8 cellular contexts compared by ENCODE assay signal in genomic region chr18:46917808-46918600, GRCh38. TPM values are rescaled to one million over a fixed set of nuclear protein-coding genes. Genes with fewer than 3 reads are reported as not detected.
DNase-seq lines count a peak whose midpoint lies in the region; ATAC-seq, FAIRE-seq and TF ChIP-seq lines count a peak whose summit lies in the region.

No MANE protein-coding gene starts in this region.

- no peak for TF ChIP-seq CTCF in D721Med (IDR thresholded peaks at IDR 0.05; ENCODE audit: insufficient read depth, missing control alignments)
- no peak for TF ChIP-seq CTCF in gastroesophageal sphincter (IDR thresholded peaks at IDR 0.05)
- no peak for TF ChIP-seq CTCF in pancreas (IDR thresholded peaks at IDR 0.05)

- H3K4me1 ChIP-seq in gastroesophageal sphincter (peaks cover 0 to 40% (median 5%) of the 10 kb centered on the region in 3 donors), pancreas (peaks cover 3 to 9% (median 8%) of the 10 kb centered on the region in 3 donors)

- 39 to 45% methylated on average over 13 to 18 of the region's 33 CpGs for WGBS in gastroesophageal sphincter (ENCODE audit: low coverage in 1 of 2), 2 donors
- 37 to 43% methylated on average over 33 of the region's 33 CpGs for WGBS in pancreas, 2 donors

- no peak for FAIRE-seq in D721Med (lab: Jason Lieb, UNC)
- no peak for FAIRE-seq in pancreas (lab: Jason Lieb, UNC)

- intact Hi-C loops in activated T-helper 1 cell treated with anti-CD3 and anti-CD28 coated beads, Interleukin-12 subunit alpha, Interleukin-12 subunit beta, Interleukin-2, Interleukin-4 antibody, amounts not matched to agents 30 ng/mL and 10 ng/mL and 1 ng/mL, durations not matched to agents 14 hours and 24 hours and 36 hours (cut with micrococcal nuclease), result loop anchor here (1.0 to 10.0 kb wide), 8 partner anchors 27 to 1494 kb away; partner anchors contain the start of genes ATP5F1A, IER3IP1 and ST8SIA5
- intact Hi-C loops in pancreas (cut with DNase I), result no loop called here

- H3K27ac ChIP-seq in gastroesophageal sphincter, result peak overlapping the region; percentile 36 to 94 (median 90)
- H3K27ac ChIP-seq in pancreas, result peak overlapping the region; percentile 57 to 79 (median 77)

- H3K36me3 ChIP-seq in gastroesophageal sphincter (no peaks in the 10 kb centered on the region), pancreas (no peaks in the 10 kb centered on the region)

- no peak for TF ChIP-seq POLR2A in gastroesophageal sphincter (IDR thresholded peaks at IDR 0.05)

- TF ChIP-seq EP300 in gastroesophageal sphincter (IDR thresholded peaks at IDR 0.05), result no peak

- H3K4me3 Mint-ChIP-seq in activated T-helper 1 cell treated with anti-CD3 and anti-CD28 coated beads, Interleukin-12 subunit alpha, Interleukin-12 subunit beta, Interleukin-2, Interleukin-4 antibody, amounts not matched to agents 30 ng/mL and 10 ng/mL and 1 ng/mL, durations not matched to agents 14 hours and 24 hours and 36 hours, result peak overlapping the region; percentile 74

- H3K9me3 ChIP-seq in gastroesophageal sphincter, result no peaks in the 10 kb centered on the region
- H3K9me3 ChIP-seq in pancreas, result no peaks in the 10 kb centered on the region

- peak; percentile 14 for ATAC-seq in GM19452 (IDR thresholded peaks at IDR 0.05; ENCODE audit: unreplicated experiment)
- ATAC-seq in gastroesophageal sphincter, result peak; percentile 32
- peak; percentile 10 to 33 (median 27) for ATAC-seq in pancreas
- ATAC-seq in GM18520 (IDR thresholded peaks at IDR 0.05; ENCODE audit: unreplicated experiment), result no peak

- DNase-seq in D721Med (ENCODE audit: insufficient read length, low spot score) (peak; percentile 34), pancreas (peak in 3 of 6 donors; percentile 5 to 31 (median 25)), NCI-H1417 treated with DMSO at 0.1 percent for 48 hours (lab: John Stamatoyannopoulos, UW) (no peak)
- no peak for DNase-seq in Jurkat, Clone E6-1 (ENCODE audit: low read depth, low spot score)
- DNase-seq in activated T-helper 1 cell treated with anti-CD3 and anti-CD28 coated beads, Interleukin-12 subunit alpha, Interleukin-12 subunit beta, Interleukin-2, Interleukin-4 antibody, amounts not matched to agents 30 ng/mL and 10 ng/mL and 1 ng/mL, durations not matched to agents 14 hours and 24 hours and 36 hours (ENCODE audit: low spot score), result peak; percentile 5

- peaks cover 46% of the 10 kb centered on the region for H3K4me1 Mint-ChIP-seq in activated T-helper 1 cell treated with anti-CD3 and anti-CD28 coated beads, Interleukin-12 subunit alpha, Interleukin-12 subunit beta, Interleukin-2, Interleukin-4 antibody, amounts not matched to agents 30 ng/mL and 10 ng/mL and 1 ng/mL, durations not matched to agents 14 hours and 24 hours and 36 hours (ENCODE audit: low read depth)

- H3K27me3 ChIP-seq in gastroesophageal sphincter (no peaks in the 10 kb centered on the region), pancreas (no peaks in the 10 kb centered on the region)

- H3K27ac Mint-ChIP-seq in activated T-helper 1 cell treated with anti-CD3 and anti-CD28 coated beads, Interleukin-12 subunit alpha, Interleukin-12 subunit beta, Interleukin-2, Interleukin-4 antibody, amounts not matched to agents 30 ng/mL and 10 ng/mL and 1 ng/mL, durations not matched to agents 14 hours and 24 hours and 36 hours, result peak overlapping the region; percentile 80

- H3K27me3 Mint-ChIP-seq in activated T-helper 1 cell treated with anti-CD3 and anti-CD28 coated beads, Interleukin-12 subunit alpha, Interleukin-12 subunit beta, Interleukin-2, Interleukin-4 antibody, amounts not matched to agents 30 ng/mL and 10 ng/mL and 1 ng/mL, durations not matched to agents 14 hours and 24 hours and 36 hours (ENCODE audit: insufficient read depth), result peaks cover 5% of the 10 kb centered on the region

- peak overlapping the region; percentile 69 for H3K4me3 ChIP-seq in Jurkat, Clone E6-1 (ENCODE audit: low read length)
- H3K4me3 ChIP-seq in gastroesophageal sphincter (peak overlapping the region; percentile 48 to 88), pancreas (peak overlapping the region; percentile 70 to 87 (median 76))

- H3K36me3 Mint-ChIP-seq in activated T-helper 1 cell treated with anti-CD3 and anti-CD28 coated beads, Interleukin-12 subunit alpha, Interleukin-12 subunit beta, Interleukin-2, Interleukin-4 antibody, amounts not matched to agents 30 ng/mL and 10 ng/mL and 1 ng/mL, durations not matched to agents 14 hours and 24 hours and 36 hours (ENCODE audit: low read depth), result peaks cover 2% of the 10 kb centered on the region

- no peaks in the 10 kb centered on the region for H3K9me3 Mint-ChIP-seq in activated T-helper 1 cell treated with anti-CD3 and anti-CD28 coated beads, Interleukin-12 subunit alpha, Interleukin-12 subunit beta, Interleukin-2, Interleukin-4 antibody, amounts not matched to agents 30 ng/mL and 10 ng/mL and 1 ng/mL, durations not matched to agents 14 hours and 24 hours and 36 hours

RNA-seq across cellular contexts. Expression of gene KATNAL2, which starts 0.6 kb away (rescaled TPM):
- 5.3 TPM for polyA plus RNA-seq in Jurkat, Clone E6-1 (2012; ENCODE audit: insufficient read depth, insufficient read length)
- 0.26 and 0.27 TPM in 2 replicates for total RNA-seq in activated T-helper 1 cell treated with anti-CD3 and anti-CD28 coated beads, Interleukin-12 subunit alpha, Interleukin-12 subunit beta, Interleukin-2, Interleukin-4 antibody, amounts not matched to agents 30 ng/mL and 10 ng/mL and 1 ng/mL, durations not matched to agents 14 hours and 24 hours and 36 hours
- total RNA-seq in gastroesophageal sphincter (1 to 10 TPM in 3 of 4 donors, under 1 TPM in 1; 0.89 to 4.1 (median 3.3) TPM), pancreas (1 to 10 TPM in 5 of 6 donors, under 1 TPM in 1; 0.97 to 1.8 (median 1.5) TPM)
- 1 to 10 TPM; 1.9 to 3.8 TPM for polyA plus RNA-seq in pancreas

RNA-seq across cellular contexts. Expression of gene PIAS2, which starts 0.7 kb away (rescaled TPM):
- 23.8 TPM for polyA plus RNA-seq in Jurkat, Clone E6-1 (2012; ENCODE audit: insufficient read depth, insufficient read length)
- 28.5 and 28.7 TPM in 2 replicates for total RNA-seq in activated T-helper 1 cell treated with anti-CD3 and anti-CD28 coated beads, Interleukin-12 subunit alpha, Interleukin-12 subunit beta, Interleukin-2, Interleukin-4 antibody, amounts not matched to agents 30 ng/mL and 10 ng/mL and 1 ng/mL, durations not matched to agents 14 hours and 24 hours and 36 hours
- 10 to 100 TPM; 26.4 to 31.0 (median 28.1) TPM for total RNA-seq in gastroesophageal sphincter
- 10 to 100 TPM in 5 of 6 donors, 1 to 10 TPM in 1; 9.9 to 17.6 (median 12.9) TPM for total RNA-seq in pancreas
- polyA plus RNA-seq in pancreas, result 1 to 10 TPM; 2.8 to 3.5 TPM

Comparison
In these comparisons a context has a peak if more than half of its experiments do, and no peak if none do; other contexts are left out.
1. DNase-seq: peak in D721Med (single experiment) and activated T-helper 1 cell treated with anti-CD3 and anti-CD28 coated beads, Interleukin-12 subunit alpha, Interleukin-12 subunit beta, Interleukin-2, Interleukin-4 antibody, amounts not matched to agents 30 ng/mL and 10 ng/mL and 1 ng/mL, durations not matched to agents 14 hours and 24 hours and 36 hours (single experiment); none in Jurkat, Clone E6-1 (single experiment) and NCI-H1417 treated with DMSO at 0.1 percent for 48 hours (single experiment).
2. Peak in every context shown above with its lines, with median percentiles within 50 percentile points of each other: H3K4me3 ChIP-seq.